In the genomic region with DNA sequence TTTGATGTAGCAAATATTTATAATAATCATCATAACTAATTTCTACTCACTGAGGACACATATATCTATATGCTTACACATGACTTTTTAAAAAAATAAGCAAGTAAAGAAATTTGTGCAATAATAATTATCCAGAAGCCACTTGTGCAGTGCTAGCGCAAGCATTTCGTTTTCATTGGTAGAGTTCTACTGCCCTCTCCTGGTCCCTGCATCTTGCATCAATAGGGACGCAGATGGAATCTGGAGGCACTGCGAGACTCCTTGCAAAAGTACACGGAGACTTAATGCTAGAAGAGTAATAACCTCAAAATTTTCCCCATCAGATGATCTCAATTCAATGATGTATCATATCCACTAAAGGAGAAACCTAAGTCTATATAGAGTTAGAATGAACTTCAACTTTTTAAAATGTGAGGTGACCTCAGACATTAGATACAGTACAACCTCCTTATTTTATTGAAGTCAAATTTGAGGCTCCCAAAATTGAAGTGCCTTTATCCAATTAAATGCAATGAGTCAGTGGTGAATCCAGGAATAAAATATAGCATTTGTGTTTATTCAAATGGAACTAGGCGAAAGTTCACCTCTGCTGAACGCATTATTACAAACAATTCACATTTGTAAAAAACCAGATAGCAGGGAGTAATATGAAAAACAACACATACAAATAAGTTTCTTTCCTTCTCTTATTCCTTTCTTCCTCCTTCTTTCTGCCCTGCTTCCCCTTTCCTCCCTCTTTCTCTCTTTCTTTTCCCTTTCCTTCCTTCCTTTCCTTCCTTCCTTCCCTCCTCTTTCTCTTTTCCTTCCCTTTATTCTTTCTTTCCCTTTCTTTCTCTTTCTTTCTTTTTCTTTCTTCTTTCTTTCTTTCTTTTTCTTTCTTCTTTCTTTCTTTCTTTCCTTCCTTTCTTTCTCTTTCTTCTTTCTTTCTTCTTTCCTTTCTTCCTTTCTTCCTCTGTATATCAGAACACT, we compare ENCODE assay signal across 1 cellular context.
TF ChIP-seq lines count a peak whose summit lies in the region.

No MANE protein-coding gene starts in this region.

TF ChIP-seq in HCT116, 20 proteins besides CTCF, POLR2A, EP300 and RAD21 (continued from another document):
- TF ChIP-seq EZH2phosphoT487 (IDR thresholded peaks at IDR 0.05; ENCODE audit: borderline replicate concordance) (no peak), ELF1 (IDR thresholded peaks at IDR 0.05; ENCODE audit: borderline replicate concordance, low read depth) (no peak), EGR1 (IDR thresholded peaks at IDR 0.05; ENCODE audit: low read depth) (no peak), REST (IDR thresholded peaks at IDR 0.05; ENCODE audit: low read depth) (no peak), SRF (IDR thresholded peaks at IDR 0.05; ENCODE audit: low read depth) (no peak), ZNF274 (IDR thresholded peaks at IDR 0.05; ENCODE audit: low read depth, low read length) (no peak), MAX (IDR thresholded peaks at IDR 0.05) (no peak), TCF7L2 (IDR thresholded peaks at IDR 0.05; ENCODE audit: borderline replicate concordance, extremely low read depth, insufficient read depth, insufficient read length) (no peak), EZH2 (IDR thresholded peaks at IDR 0.05) (no peak), ATF3 (IDR thresholded peaks at IDR 0.05) (no peak), JUND (IDR thresholded peaks at IDR 0.05) (no peak), POLR2AphosphoS5 (IDR thresholded peaks at IDR 0.05; ENCODE audit: low read depth, low read length) (no peak)
